In genomic region chr6:6331393-6331792, GRCh38 we compare ENCODE assay signal across 10 cellular contexts. TPM values are rescaled to one million over a fixed set of nuclear protein-coding genes. Genes with fewer than 3 reads are reported as not detected.
A peak's percentile ranks its signal among the peaks of the same experiment; 100 is the strongest.
DNase-seq lines count a peak whose midpoint lies in the region; ATAC-seq and TF ChIP-seq lines count a peak whose summit lies in the region.
"Had no signal": no experiment of that assay in that cellular context is flagged by ENCODE, and none has a peak within 500 bp of the region (broad histone marks: within the 10 kb centered on the region; RNA-seq: fewer than 3 reads in every experiment).

No MANE protein-coding gene starts in this region.

- no peaks in the 10 kb centered on the region for H3K36me3 ChIP-seq in tibial nerve

- DNase-seq in GM13977 (ENCODE audit: low spot score) = peak; percentile 70
- no peak for DNase-seq in left cardiac atrium
- DNase-seq in tibial nerve (ENCODE audit: low spot score in 2 of 2) = no peak
- DNase-seq in middle frontal gyrus (ENCODE audit: extremely low spot score, low spot score) = no peak
- DNase-seq in activated CD8-positive, alpha-beta memory T cell treated with anti-CD3 and anti-CD28 coated beads, Interleukin-2, amount 50 U/mL, for 48 hours = no peak
- no peak for DNase-seq in activated CD8-positive, alpha-beta memory T cell treated with anti-CD3 and anti-CD28 coated beads for 24 hours
- DNase-seq: DMS53, T1000 had no signal

- no peak overlapping the region for H3K4me3 ChIP-seq in tibial nerve

- no peak for TF ChIP-seq POLR2A in tibial nerve (IDR thresholded peaks at IDR 0.05)

- peaks cover 0 to 23% (median 0%) of the 10 kb centered on the region in 4 donors for H3K4me1 ChIP-seq in tibial nerve

- H3K27ac ChIP-seq in tibial nerve = no peak overlapping the region

- no peak for TF ChIP-seq EP300 in tibial nerve (IDR thresholded peaks at IDR 0.05)

- TF ChIP-seq CTCF in GM13977 (IDR thresholded peaks at IDR 0.05; ENCODE audit: extremely low read depth, insufficient read depth, missing control alignments) (no peak), tibial nerve (IDR thresholded peaks at IDR 0.05) (no peak)

- intact Hi-C loops in left cardiac atrium (cut with DNase I) = no loop called here

- ATAC-seq in GM21526 (IDR thresholded peaks at IDR 0.05; ENCODE audit: low FRiP score, unreplicated experiment) = peak; percentile 46
- peak; percentile 54 for ATAC-seq in HG03442 (IDR thresholded peaks at IDR 0.05; ENCODE audit: unreplicated experiment)
- peak; percentile 39 to 41 for ATAC-seq in left cardiac atrium

- no peaks in the 10 kb centered on the region for H3K27me3 ChIP-seq in tibial nerve

- in situ Hi-C loops in GM13977 (cut with MboI; ENCODE audit: low pct_unique_long_range_greater_than_20kb, low sequenced_read_pairs, unreplicated experiment) = no loop called here

- WGBS in tibial nerve, 2 donors = 67 to 71% methylated on average over 6 of the region's 6 CpGs

- peaks cover 0 to 3% (median 0%) of the 10 kb centered on the region in 4 donors for H3K9me3 ChIP-seq in tibial nerve

RNA-seq across cellular contexts. Expression of gene F13A1, which starts 10.9 kb away (rescaled TPM):
- total RNA-seq in left cardiac atrium = 100 to 1,000 TPM; 122 to 371 TPM
- 100 to 1,000 TPM in 3 of 4 donors, 10 to 100 TPM in 1; 94.2 to 147 (median 113) TPM for total RNA-seq in tibial nerve
